8 cellular contexts compared by ENCODE assay signal in the genomic region with DNA sequence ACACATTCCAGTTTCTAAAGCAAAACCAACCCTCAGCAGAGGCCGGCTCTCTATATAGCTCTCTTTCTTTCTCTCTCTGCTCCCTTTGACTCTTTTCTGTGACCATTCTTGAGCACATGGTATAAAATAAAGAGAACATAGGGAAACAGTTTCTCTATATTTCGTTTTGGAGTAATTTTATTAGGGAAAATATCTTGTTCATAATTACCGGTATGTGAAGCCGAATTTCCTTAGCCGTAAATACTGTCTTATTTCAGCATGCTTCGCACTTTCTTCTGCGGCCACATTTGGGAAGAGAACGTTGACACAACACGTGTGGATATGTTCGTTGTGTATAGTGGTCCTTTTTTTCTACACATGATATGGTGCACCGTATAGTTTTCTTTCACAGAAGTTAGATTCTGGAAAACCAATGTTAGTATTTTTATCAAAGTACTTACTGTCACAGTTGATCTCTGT. TPM values are rescaled to one million over a fixed set of nuclear protein-coding genes. Genes with fewer than 3 reads are reported as not detected.
DNase-seq lines count a peak whose midpoint lies in the region; ATAC-seq, FAIRE-seq and TF ChIP-seq lines count a peak whose summit lies in the region.

No MANE protein-coding gene starts in this region.

- no peaks in the 10 kb centered on the region for H3K79me2 ChIP-seq in HepG2 (ENCODE audit: insufficient read depth, low read length)
- peaks cover 3% of the 10 kb centered on the region; the same call in 1 of the 3 replicates for H3K79me2 ChIP-seq in K562 (ENCODE audit: control insufficient read depth, insufficient read depth, low read length)

- no peak for TF ChIP-seq POLR2A in right lobe of liver (IDR thresholded peaks at IDR 0.05)
- no peak for TF ChIP-seq POLR2A in HepG2 (IDR thresholded peaks at IDR 0.05; ENCODE audit: insufficient read depth in 1 of 2, low read depth in 2 of 2, low read length in 2 of 2)
- TF ChIP-seq POLR2A in K562 (conservative IDR thresholded peaks at IDR 0.05) = no peak

- H3K4me2 ChIP-seq in HepG2 (ENCODE audit: low read depth, low read length) (no peak overlapping the region), K562 (ENCODE audit: insufficient read depth, low read length) (peak overlapping the region; percentile 70)

- no peaks in the 10 kb centered on the region for H3K9me1 ChIP-seq in K562 (ENCODE audit: control insufficient read depth, insufficient read depth, low read length)

- H3K4me1 ChIP-seq in right lobe of liver (peaks cover 0 to 13% (median 6%) of the 10 kb centered on the region in 4 donors), HepG2 (ENCODE audit: insufficient read depth, low read length) (no peaks in the 10 kb centered on the region), K562 (replicated peaks in 1 of 2; ENCODE audit: control insufficient read depth in 2 of 2, insufficient read depth in 2 of 2, low read length in 2 of 2) (peaks cover 2 to 27% of the 10 kb centered on the region in 2 experiments; a peak in 4 of 5 replicates), muscle layer of duodenum (ENCODE audit: control insufficient read depth in 1 of 2, insufficient read depth in 2 of 2, low read length in 2 of 2) (peaks cover 5 to 29% of the 10 kb centered on the region in 2 donors)

- in situ Hi-C loops in HepG2 (cut with HindIII; ENCODE audit: extremely low pct_ligation_motif_present, low pct_unique_long_range_greater_than_20kb) = no loop called here
- in situ Hi-C loops in K562 (cut with MboI) = no loop called here

- no peak for TF ChIP-seq EP300 in HepG2 (IDR thresholded peaks at IDR 0.05; ENCODE audit: low read depth in 2 of 2, low read length in 2 of 2)
- TF ChIP-seq EP300 in HepG2 (CRISPR knock-in tag; IDR thresholded peaks at IDR 0.05; ENCODE audit: borderline replicate concordance) = no peak
- TF ChIP-seq EP300 in K562 (IDR thresholded peaks at IDR 0.05; ENCODE audit: low read length) = no peak

- intact Hi-C loops in right lobe of liver (cut with DNase I) = no loop called here
- intact Hi-C loops in HepG2 (cut with micrococcal nuclease; ENCODE audit: unreplicated experiment) = no loop called here
- intact Hi-C loops in K562 (cut with micrococcal nuclease) = no loop called here

- WGBS in right lobe of liver (ENCODE audit: insufficient coverage, low coverage, low lambda C conversion rate, missing lambda C conversion rate) = 64% methylated on average over 11 of the region's 11 CpGs
- WGBS in HepG2 (ENCODE audit: low lambda C conversion rate) = 81% methylated on average over 11 of the region's 11 CpGs
- WGBS in K562 (ENCODE audit: insufficient coverage, low coverage, missing lambda C conversion rate) = 13% methylated on average over 11 of the region's 11 CpGs

- H2AFZ ChIP-seq in HepG2 (ENCODE audit: low read length) = no peak overlapping the region
- peak overlapping the region; percentile 98 for H2AFZ ChIP-seq in K562 (ENCODE audit: low read depth, low read length)

- TF ChIP-seq RAD21 in HepG2 (CRISPR knock-in tag; IDR thresholded peaks at IDR 0.05) = no peak
- no peak for TF ChIP-seq RAD21 in K562 (CRISPR knock-in tag; conservative IDR thresholded peaks at IDR 0.05 in 1 of 2, IDR thresholded peaks at IDR 0.05 in 1 of 2)

- H3K27me3 ChIP-seq in right lobe of liver (peaks cover 10 to 38% of the 10 kb centered on the region in 2 donors), HepG2 (ENCODE audit: control insufficient read depth in 1 of 2, insufficient read depth in 2 of 2, low read length in 2 of 2) (peaks cover 2 to 27% of the 10 kb centered on the region in 2 experiments; a peak in 4 of 5 replicates), K562 (ENCODE audit: control insufficient read depth in 2 of 2, insufficient read depth in 2 of 2, low read length in 2 of 2) (no peaks in the 10 kb centered on the region), muscle layer of duodenum (ENCODE audit: low read depth, low read length) (peaks cover 43% of the 10 kb centered on the region)

- CTCF ChIA-PET in HepG2 (lab: Yijun Ruan, JAX; ENCODE audit: low intra/inter-chr PET ratio, low total read pairs) = no interaction called here
- CTCF ChIA-PET in K562 (lab: Yijun Ruan, JAX; ENCODE audit: low intra/inter-chr PET ratio) = interaction anchor here (0.6 kb wide), 1 partner anchor 143 kb away, joined by 4 read pairs; no protein-coding TSS in a partner anchor

- ATAC-seq in right lobe of liver = no peak
- ATAC-seq in HepG2 = no peak
- no peak for ATAC-seq in K562
- ATAC-seq in HG03095 (IDR thresholded peaks at IDR 0.05; ENCODE audit: unreplicated experiment) = no peak
- no peak for ATAC-seq in GM19452 (IDR thresholded peaks at IDR 0.05; ENCODE audit: unreplicated experiment)

- POLR2A ChIA-PET in HepG2 (lab: Yijun Ruan, JAX) (no interaction called here), K562 (lab: Yijun Ruan, JAX) (interaction anchor here (1.0 to 1.6 kb wide), 2 partner anchors 15 to 304 kb away, joined by 3 to 4 read pairs; no protein-coding TSS in a partner anchor)

- FAIRE-seq in HepG2 (lab: Jason Lieb, UNC) (no peak), K562 (lab: Jason Lieb, UNC) (peak; percentile 19)

- H3K36me3 ChIP-seq in right lobe of liver (no peaks in the 10 kb centered on the region), HepG2 (replicated peaks in 1 of 2; ENCODE audit: control insufficient read depth in 1 of 2, insufficient read depth in 2 of 2, low read length in 2 of 2) (no peaks in the 10 kb centered on the region), K562 (ENCODE audit: control insufficient read depth, insufficient read depth, low read length) (no peaks in the 10 kb centered on the region; the same call in 2 of the 3 replicates), muscle layer of duodenum (ENCODE audit: control insufficient read depth in 1 of 2, insufficient read depth in 2 of 2, low read length in 2 of 2) (no peaks in the 10 kb centered on the region)

- no peaks in the 10 kb centered on the region for H4K20me1 ChIP-seq in HepG2 (ENCODE audit: insufficient read depth, low read length)
- no peaks in the 10 kb centered on the region for H4K20me1 ChIP-seq in K562 (replicated peaks; ENCODE audit: control insufficient read depth, insufficient read depth, low read length)

- no TSS peak for BruUV-seq in HepG2 (replicated peaks; lab: Mats Ljungman, UMichigan)
- TSS peak; percentile 81 for BruUV-seq in K562 (replicated peaks; lab: Mats Ljungman, UMichigan)

- H3K9me3 ChIP-seq in right lobe of liver (no peaks in the 10 kb centered on the region), HepG2 (ENCODE audit: low read length) (no peaks in the 10 kb centered on the region), K562 (replicated peaks; ENCODE audit: control insufficient read depth, insufficient read depth, low read depth, low read length) (no peaks in the 10 kb centered on the region), muscle layer of duodenum (ENCODE audit: control insufficient read depth in 1 of 2, low read length in 2 of 2) (no peaks in the 10 kb centered on the region)

- H3K4me3 ChIP-seq in right lobe of liver (peak overlapping the region in 2 of 3 donors; percentile 42 to 50), HepG2 (replicated peaks in 1 of 3; ENCODE audit: insufficient read depth in 1 of 3, low read depth in 2 of 3, low read length in 3 of 3) (no peak overlapping the region), K562 (peak overlapping the region; percentile 40), muscle layer of duodenum (ENCODE audit: low read depth in 1 of 2, low read length in 2 of 2) (peak overlapping the region; percentile 69 to 83)

- no peak overlapping the region for H3K27ac ChIP-seq in right lobe of liver
- no peak overlapping the region for H3K27ac ChIP-seq in HepG2 (ENCODE audit: extremely low read length, insufficient read depth, low read length)
- H3K27ac ChIP-seq in K562 (ENCODE audit: extremely low read depth, low read depth, low read length) = peak overlapping the region; percentile 67
- H3K27ac ChIP-seq in muscle layer of duodenum (ENCODE audit: low read length) = no peak overlapping the region

- TF ChIP-seq CTCF in right lobe of liver (IDR thresholded peaks at IDR 0.05) = no peak
- no peak for TF ChIP-seq CTCF in HepG2 (CRISPR knock-in tag; IDR thresholded peaks at IDR 0.05)
- no peak for TF ChIP-seq CTCF in K562 (IDR thresholded peaks at IDR 0.05 in 2 of 3, conservative IDR thresholded peaks at IDR 0.05 in 1 of 3; ENCODE audit: insufficient read depth in 2 of 3, low read depth in 1 of 3, low read length in 3 of 3)

- no peak for DNase-seq in right lobe of liver
- DNase-seq in HepG2 (ENCODE audit: low spot score) = no peak
- peak in 1 of 4 experiments; percentile 29 for DNase-seq in K562 (ENCODE audit: extremely low read depth in 1 of 4, low spot score in 3 of 4)
- no peak for DNase-seq in NCI-H774 (lab: John Stamatoyannopoulos, UW)
- no peak for DNase-seq in DMS153 (lab: John Stamatoyannopoulos, UW)

- H3K9ac ChIP-seq in HepG2 (ENCODE audit: insufficient read depth, low read depth, low read length) = no peak overlapping the region
- peak overlapping the region; percentile 82 to 88 for H3K9ac ChIP-seq in K562 (ENCODE audit: insufficient read depth in 1 of 2, low read depth in 2 of 2, low read length in 2 of 2)

RNA-seq across cellular contexts. Expression of a gene that starts 4.9 kb away (rescaled TPM):
- total RNA-seq in right lobe of liver (under 1 TPM in 5 of 6 experiments, not detected in 1; 0.19 to 0.66 (median 0.42) TPM), HepG2 (2016; rRNA removed; fragmentation: Illumina TruSeq; extraction: Trizol) (0.22 and 0.35 TPM in 2 replicates), K562 (2014; rRNA removed) (22.3 and 23.5 TPM in 2 replicates), K562 (2014; rRNA removed; fragmentation: Illumina TruSeq; extraction: Trizol) (34.5 and 36.9 TPM in 2 replicates), K562 (2015; rRNA removed; fragmentation: Illumina TruSeq; extraction: Trizol) (26.5 and 27.5 TPM in 2 replicates), K562 (2021) (32.5 and 35.4 TPM in 2 replicates)
- 0.51 and 0.62 TPM in 2 replicates for total RNA-seq in HepG2 (2016; cell fraction: cytosol; rRNA removed; fragmentation: Illumina TruSeq; extraction: Trizol; ENCODE audit: low read depth)
- total RNA-seq in HepG2 (2016; cell fraction: insoluble cytoplasmic fraction; rRNA removed; fragmentation: Illumina TruSeq; extraction: Trizol) = 0.12 and 0.32 TPM in 2 replicates
- 0.65 TPM in 2 replicates for total RNA-seq in HepG2 (2016; cell fraction: membrane; rRNA removed; fragmentation: Illumina TruSeq; extraction: Trizol)
- total RNA-seq in HepG2 (2016; cell fraction: nucleus; rRNA removed; fragmentation: Illumina TruSeq; extraction: Trizol) = 0.50 and 0.63 TPM in 2 replicates
- polyA plus RNA-seq in HepG2 (2011; rRNA removed) (0.29 and 0.31 TPM in 2 replicates), K562 (2011; rRNA removed) (54.8 and 67.8 TPM in 2 replicates), K562 (2014; fragmentation: Illumina TruSeq; extraction: Trizol) (60.7 and 81.1 TPM in 2 replicates), K562 (2014; fragmentation: Nextera tagmentation; extraction: Ambion mirVana) (10 to 100 TPM; 15.1 to 17.2 TPM), K562 (2014; rRNA removed) (29.7 and 30.3 TPM in 2 replicates)
- 0.18 and 0.52 TPM in 2 replicates for polyA plus RNA-seq in HepG2 (2011; cell fraction: cytosol; rRNA removed)
- polyA plus RNA-seq in HepG2 (2011; cell fraction: nucleus; rRNA removed) = 0.24 and 0.31 TPM in 2 replicates
- polyA plus RNA-seq in HepG2 (2012) = 0.15 and 0.36 TPM in 2 replicates
- 0.42 and 0.57 TPM in 2 replicates for polyA plus RNA-seq in HepG2 (2016; cell fraction: cytosol; fragmentation: Illumina TruSeq; extraction: Trizol; ENCODE audit: low read depth)
- polyA plus RNA-seq in HepG2 (2016; cell fraction: insoluble cytoplasmic fraction; fragmentation: Illumina TruSeq; extraction: Trizol; ENCODE audit: low read depth) = 0.66 and 0.85 TPM in 2 replicates
- 0.50 and 0.81 TPM in 2 replicates for polyA plus RNA-seq in HepG2 (2016; cell fraction: membrane; fragmentation: Illumina TruSeq; extraction: Trizol; ENCODE audit: low read depth)
- polyA plus RNA-seq in HepG2 (2016; cell fraction: nucleus; fragmentation: Illumina TruSeq; extraction: Trizol; ENCODE audit: insufficient read depth, low read depth) = 0.83 and 1.2 TPM in 2 replicates
- 0.33 and 0.78 TPM in 2 replicates for polyA minus RNA-seq in HepG2 (2011; rRNA and poly(A)+ RNA removed; ENCODE audit: low replicate concordance)
- not detected in 2 replicates for polyA minus RNA-seq in HepG2 (2011; cell fraction: cytosol; rRNA and poly(A)+ RNA removed)
- polyA minus RNA-seq in HepG2 (2011; cell fraction: nucleus; rRNA and poly(A)+ RNA removed) = 0.39 TPM in 1 of 2 replicates, not detected in the other
- total RNA-seq in K562 (2011; cell fraction: chromatin; rRNA removed; ENCODE audit: low replicate concordance) = 78.7 and 97.3 TPM in 2 replicates
- 31.2 and 41.5 TPM in 2 replicates for total RNA-seq in K562 (2011; cell fraction: nucleolus; rRNA removed)
- total RNA-seq in K562 (2011; cell fraction: nucleoplasm; rRNA removed) = 48.7 and 60.6 TPM in 2 replicates
- polyA plus RNA-seq in K562 (2011; cell fraction: cytosol; rRNA removed) = 68.7 and 85.9 TPM in 2 replicates
- 76.2 and 88.8 TPM in 2 replicates for polyA plus RNA-seq in K562 (2011; cell fraction: nucleus; rRNA removed)
- 26.1 and 29.4 TPM in 2 replicates for polyA plus RNA-seq in K562 (2012)
- polyA minus RNA-seq in K562 (2011; rRNA and poly(A)+ RNA removed) = 63.7 and 64.4 TPM in 2 replicates
- 29.8 and 46.0 TPM in 2 replicates for polyA minus RNA-seq in K562 (2011; cell fraction: cytosol; rRNA and poly(A)+ RNA removed)
- polyA minus RNA-seq in K562 (2011; cell fraction: nucleus; rRNA and poly(A)+ RNA removed) = 42.4 and 53.4 TPM in 2 replicates

Comparison
In these comparisons a context has a peak if more than half of its experiments do, and no peak if none do; other contexts are left out.
1. H3K4me3 ChIP-seq: peak in right lobe of liver (2 of 3), K562 (single experiment) and muscle layer of duodenum (2 of 2); none in HepG2 (0 of 3).
2. RNA of a gene that starts 4.9 kb away (total RNA-seq): 22.3 to 97.3 TPM in K562; 0.19 to 0.66 TPM in right lobe of liver and 0.12 to 0.65 TPM in HepG2; every median in the first group is over 10 times any median in the second.